30 cellular contexts compared by ENCODE assay signal in the genomic region with DNA sequence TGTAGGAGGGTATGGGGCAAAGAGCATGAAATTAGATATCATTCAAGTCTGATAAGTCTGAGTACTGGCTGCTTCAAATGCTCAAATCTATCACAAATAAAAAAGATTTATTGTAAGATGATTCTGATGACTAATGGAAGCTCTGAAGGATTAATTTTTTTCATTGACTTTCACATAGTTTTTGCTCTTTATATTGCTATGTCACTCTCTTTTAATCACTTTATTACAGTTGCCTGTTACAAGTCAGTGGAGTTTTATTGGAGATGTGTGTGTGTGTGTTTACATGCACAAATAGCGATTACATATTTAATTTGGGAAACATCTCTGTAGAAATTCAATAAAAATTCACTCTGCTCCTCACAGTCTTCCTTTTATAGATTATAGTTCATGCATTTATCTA.
"Had no signal": no experiment of that assay in that cellular context is flagged by ENCODE, and none has a peak within 500 bp of the region (broad histone marks: within the 10 kb centered on the region; RNA-seq: fewer than 3 reads in every experiment).

No MANE protein-coding gene starts in this region.

- H3K27me3 ChIP-seq: ascending aorta, cardiac muscle cell had no signal

- H3K36me3 ChIP-seq: ascending aorta, cardiac muscle cell had no signal

- DNase-seq: activated CD4-positive, alpha-beta memory T cell treated with anti-CD3 and anti-CD28 coated beads, Interleukin-2, amount 10 ng/mL, durations not matched to agents 7 days and 5 days; activated CD4-positive, alpha-beta T cell treated with anti-CD3 and anti-CD28 coated beads for 1 hour; activated CD4-positive, alpha-beta T cell treated with anti-CD3 and anti-CD28 coated beads for 36 hours; activated CD4-positive, alpha-beta T cell treated with anti-CD3 and anti-CD28 coated beads for 48 hours; activated CD4-positive, alpha-beta T cell treated with anti-CD3 and anti-CD28 coated beads, Interleukin-2, amount 10 ng/mL, durations not matched to agents 7 days and 5 days; activated CD4-positive, alpha-beta T cell treated with anti-CD3 and anti-CD28 coated beads, Interleukin-2, amount 50 U/mL, for 48 hours; activated CD4-positive, CD25-positive, alpha-beta regulatory T cell; activated CD8-positive, alpha-beta memory T cell treated with anti-CD3 and anti-CD28 coated beads for 24 hours; activated CD8-positive, alpha-beta memory T cell treated with anti-CD3 and anti-CD28 coated beads, Interleukin-2, amount 10 ng/mL, durations not matched to agents 7 days and 5 days; activated CD8-positive, alpha-beta memory T cell treated with anti-CD3 and anti-CD28 coated beads, Interleukin-2, amount 50 U/mL, for 48 hours; activated CD8-positive, alpha-beta T cell treated with anti-CD3 and anti-CD28 coated beads, Interleukin-2, amount 10 ng/mL, durations not matched to agents 7 days and 5 days; activated effector memory CD4-positive, alpha-beta T cell treated with Interleukin-2 at 50 U/mL for 16 hours; activated gamma-delta T cell; activated naive CD4-positive, alpha-beta T cell treated with anti-CD3 and anti-CD28 coated beads, Interleukin-2, amount 10 ng/mL, durations not matched to agents 7 days and 5 days; activated naive CD4-positive, alpha-beta T cell treated with Interleukin-2 at 50 U/mL for 16 hours; activated naive CD8-positive, alpha-beta T cell treated with anti-CD3 and anti-CD28 coated beads, Interleukin-2, amount 10 ng/mL, durations not matched to agents 7 days and 5 days; activated naive CD8-positive, alpha-beta T cell treated with anti-CD3 and anti-CD28 coated beads, Interleukin-2, amount 50 U/mL, for 24 hours; activated T-cell treated with anti-CD3 and anti-CD28 coated beads, Interleukin-2, amount 50 U/mL, for 24 hours; activated T-cell treated with anti-CD3 and anti-CD28 coated beads, Interleukin-2, amount 50 U/mL, for 48 hours; amygdala; anterior cingulate cortex; caudate nucleus; cerebellar nuclear complex; T-helper 2 cell; T-helper 9 cell; WERI-Rb-1 had no signal

- ATAC-seq: activated CD4-positive, alpha-beta T cell treated with anti-CD3 and anti-CD28 coated beads for 36 hours; activated CD4-positive, CD25-positive, alpha-beta regulatory T cell treated with anti-CD3 and anti-CD28 coated beads, Interleukin-2, amount 50 U/mL, for 24 hours; activated CD8-positive, alpha-beta memory T cell treated with anti-CD3 and anti-CD28 coated beads, Interleukin-2, amount 10 ng/mL, durations not matched to agents 7 days and 5 days; activated CD8-positive, alpha-beta T cell treated with anti-CD3 and anti-CD28 coated beads, Interleukin-2, amount 10 ng/mL, durations not matched to agents 7 days and 5 days; activated naive CD8-positive, alpha-beta T cell treated with anti-CD3 and anti-CD28 coated beads, Interleukin-2, amount 50 U/mL, for 24 hours; WTC11 had no signal

- H3K9me3 ChIP-seq: ascending aorta had no signal

- H3K27ac ChIP-seq: ascending aorta, cardiac muscle cell, WERI-Rb-1 had no signal

- H3K4me1 ChIP-seq: ascending aorta had no signal

- H3K4me3 ChIP-seq: ascending aorta, cardiac muscle cell had no signal
